In genomic region chr17:63480192-63480784, GRCh38 we compare ENCODE assay signal across 36 cellular contexts. TPM values are rescaled to one million over a fixed set of nuclear protein-coding genes. Genes with fewer than 3 reads are reported as not detected.
"Had no signal": no experiment of that assay in that cellular context is flagged by ENCODE, and none has a peak within 500 bp of the region (broad histone marks: within the 10 kb centered on the region; RNA-seq: fewer than 3 reads in every experiment).

No MANE protein-coding gene starts in this region.

- ATAC-seq: activated naive CD4-positive, alpha-beta T cell treated with anti-CD3 and anti-CD28 coated beads, Interleukin-2, amount 50 U/mL, for 72 hours; activated T-helper 17 cell treated with anti-CD3 and anti-CD28 coated beads, Interleukin-2, amount 50 U/mL, for 72 hours; heart right ventricle; left lung; pancreas; stimulated activated naive B cell treated with anti-CD40 and anti-IgM and Interleukin-4, amounts not matched to agents 10 μg/mL and 1 μg/mL and 100 μg/mL, for 72 hours; T-helper 17 cell; WTC11 had no signal

- H3K27ac ChIP-seq: breast epithelium, epithelial cell of prostate, esophagus squamous epithelium, heart right ventricle, pancreas, right atrium auricular region, stomach, thyroid gland, vagina had no signal

- DNase-seq: activated CD4-positive, alpha-beta memory T cell treated with anti-CD3 and anti-CD28 coated beads, Interleukin-2, amount 10 ng/mL, durations not matched to agents 7 days and 5 days; activated CD4-positive, alpha-beta T cell treated with anti-CD3 and anti-CD28 coated beads for 1 hour; activated CD4-positive, alpha-beta T cell treated with anti-CD3 and anti-CD28 coated beads, Interleukin-2, amount 10 ng/mL, durations not matched to agents 7 days and 5 days; activated CD8-positive, alpha-beta memory T cell treated with anti-CD3 and anti-CD28 coated beads, Interleukin-2, amount 50 U/mL, for 48 hours; activated gamma-delta T cell treated with Interleukin-2 at 50 U/mL for 16 hours; activated T-cell treated with anti-CD3 and anti-CD28 coated beads, Interleukin-2, amount 50 U/mL, for 24 hours; central memory CD4-positive, alpha-beta T cell; dermis blood vessel endothelial cell; effector CD4-positive, alpha-beta T cell; esophagus squamous epithelium; foreskin melanocyte; heart right ventricle; kidney glomerular epithelial cell; naive B cell; nephron progenitor cell; stimulated activated CD4-positive, alpha-beta T cell treated with anti-CD3 and anti-CD28 coated beads, Interleukin-15, amount 100 ng/mL, for 24 hours; stimulated activated CD4-positive, alpha-beta T cell treated with anti-CD3 and anti-CD28 coated beads, Interleukin-2, amount 100 ng/mL, for 24 hours; stimulated activated naive B cell treated with anti-CD40 and anti-IgM and Interleukin-4, amounts not matched to agents 10 μg/mL and 1 μg/mL and 100 μg/mL, for 72 hours; stomach; T-helper 17 cell; T1000 had no signal

- H3K9me3 Mint-ChIP-seq: activated CD4-positive, alpha-beta memory T cell treated with anti-CD3 and anti-CD28 coated beads, Interleukin-2, amount 10 ng/mL, durations not matched to agents 7 days and 5 days; activated CD4-positive, alpha-beta T cell treated with anti-CD3 and anti-CD28 coated beads, Interleukin-2, amount 10 ng/mL, durations not matched to agents 7 days and 5 days; activated naive CD4-positive, alpha-beta T cell treated with anti-CD3 and anti-CD28 coated beads, Interleukin-2, amount 50 U/mL, for 72 hours; activated T-cell treated with anti-CD3 and anti-CD28 coated beads, Interleukin-2, amount 50 U/mL, for 24 hours; activated T-helper 17 cell treated with anti-CD3 and anti-CD28 coated beads, Interleukin-2, amount 50 U/mL, for 72 hours; naive B cell; nephron progenitor cell; stimulated activated naive B cell treated with anti-CD40 and anti-IgM and Interleukin-4, amounts not matched to agents 10 μg/mL and 1 μg/mL and 100 μg/mL, for 72 hours; WTC11 had no signal

- H3K27me3 ChIP-seq: pancreas, right atrium auricular region, thyroid gland, vagina had no signal

- H3K36me3 ChIP-seq: breast epithelium, esophagus squamous epithelium, left lung, pancreas, right atrium auricular region, stomach, thyroid gland, upper lobe of left lung, vagina had no signal

- H3K36me3 Mint-ChIP-seq: activated naive CD4-positive, alpha-beta T cell treated with anti-CD3 and anti-CD28 coated beads, Interleukin-2, amount 50 U/mL, for 72 hours; naive B cell; stimulated activated naive B cell treated with anti-CD40 and anti-IgM and Interleukin-4, amounts not matched to agents 10 μg/mL and 1 μg/mL and 100 μg/mL, for 72 hours; WTC11 had no signal

- H3K4me3 ChIP-seq: breast epithelium, esophagus squamous epithelium, left lung, lung, pancreas, right atrium auricular region, smooth muscle cell, stomach, thyroid gland, upper lobe of left lung, vagina had no signal

- H3K9me3 ChIP-seq: breast epithelium, esophagus squamous epithelium, heart right ventricle, left lung, pancreas, right atrium auricular region, stomach, thyroid gland, upper lobe of left lung, vagina had no signal

- H3K4me3 Mint-ChIP-seq: activated CD4-positive, alpha-beta memory T cell treated with anti-CD3 and anti-CD28 coated beads, Interleukin-2, amount 10 ng/mL, durations not matched to agents 7 days and 5 days; activated CD4-positive, alpha-beta T cell treated with anti-CD3 and anti-CD28 coated beads, Interleukin-2, amount 10 ng/mL, durations not matched to agents 7 days and 5 days; activated T-cell treated with anti-CD3 and anti-CD28 coated beads, Interleukin-2, amount 50 U/mL, for 24 hours; activated T-helper 17 cell treated with anti-CD3 and anti-CD28 coated beads, Interleukin-2, amount 50 U/mL, for 72 hours; nephron progenitor cell; stimulated activated naive B cell treated with anti-CD40 and anti-IgM and Interleukin-4, amounts not matched to agents 10 μg/mL and 1 μg/mL and 100 μg/mL, for 72 hours; T-helper 17 cell; WTC11 had no signal

- H3K4me2 ChIP-seq: smooth muscle cell had no signal

- H3K27ac Mint-ChIP-seq: activated CD4-positive, alpha-beta memory T cell treated with anti-CD3 and anti-CD28 coated beads, Interleukin-2, amount 10 ng/mL, durations not matched to agents 7 days and 5 days; activated CD4-positive, alpha-beta T cell treated with anti-CD3 and anti-CD28 coated beads, Interleukin-2, amount 10 ng/mL, durations not matched to agents 7 days and 5 days; activated naive CD4-positive, alpha-beta T cell treated with anti-CD3 and anti-CD28 coated beads, Interleukin-2, amount 50 U/mL, for 72 hours; activated T-cell treated with anti-CD3 and anti-CD28 coated beads, Interleukin-2, amount 50 U/mL, for 24 hours; activated T-helper 17 cell treated with anti-CD3 and anti-CD28 coated beads, Interleukin-2, amount 50 U/mL, for 72 hours; nephron progenitor cell; stimulated activated naive B cell treated with anti-CD40 and anti-IgM and Interleukin-4, amounts not matched to agents 10 μg/mL and 1 μg/mL and 100 μg/mL, for 72 hours; T-helper 17 cell; WTC11 had no signal

- H3K27me3 Mint-ChIP-seq: activated T-helper 17 cell treated with anti-CD3 and anti-CD28 coated beads, Interleukin-2, amount 50 U/mL, for 72 hours; T-helper 17 cell had no signal

RNA-seq across cellular contexts. Expression of gene KCNH6, which starts 42.9 kb away (rescaled TPM):
- total RNA-seq: activated CD4-positive, alpha-beta memory T cell treated with anti-CD3 and anti-CD28 coated beads, Interleukin-2, amount 10 ng/mL, durations not matched to agents 7 days and 5 days; activated CD4-positive, alpha-beta T cell treated with anti-CD3 and anti-CD28 coated beads, Interleukin-2, amount 10 ng/mL, durations not matched to agents 7 days and 5 days; breast epithelium; dermis blood vessel endothelial cell; esophagus squamous epithelium; glomerular endothelial cell; pulmonary artery endothelial cell; right atrium auricular region; smooth muscle cell; T-helper 17 cell; vagina had no signal
